ENCODE assay signal across 24 cellular contexts in the genomic region with DNA sequence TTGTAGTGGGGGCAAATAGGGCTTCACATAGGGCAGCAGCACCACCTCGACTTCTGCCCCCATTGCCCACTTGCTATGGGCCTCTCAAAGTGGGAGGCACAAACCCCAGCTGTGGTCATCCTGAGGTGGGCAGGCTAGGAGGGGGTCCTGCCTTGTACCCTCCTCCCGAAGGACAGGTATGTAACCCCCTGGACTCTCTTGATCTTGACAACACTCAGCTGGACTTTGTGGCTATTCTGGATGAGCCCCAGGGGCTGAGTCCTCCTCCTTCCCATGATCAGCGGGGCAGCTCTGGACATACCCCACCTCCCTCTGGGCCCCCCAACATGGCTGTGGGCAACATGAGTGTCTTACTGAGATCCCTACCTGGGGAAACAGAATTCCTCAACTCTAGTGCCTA. TPM values are rescaled to one million over a fixed set of nuclear protein-coding genes. Genes with fewer than 3 reads are reported as not detected.
"Had no signal": no experiment of that assay in that cellular context is flagged by ENCODE, and none has a peak within 500 bp of the region (broad histone marks: within the 10 kb centered on the region; RNA-seq: fewer than 3 reads in every experiment).

No MANE protein-coding gene starts in this region.

- H3K4me3 ChIP-seq: adrenal gland, cardiac muscle cell, mucosa of descending colon, right lobe of liver, smooth muscle cell had no signal

- H3K27ac ChIP-seq: adrenal gland, cardiac muscle cell, right lobe of liver had no signal

- H3K4me3 Mint-ChIP-seq: activated CD4-positive, alpha-beta T cell treated with anti-CD3 and anti-CD28 coated beads, Interleukin-2, amount 10 ng/mL, durations not matched to agents 24 days and 14 days; activated CD8-positive, alpha-beta T cell treated with anti-CD3 and anti-CD28 coated beads, Interleukin-2, amount 10 ng/mL, durations not matched to agents 7 days and 5 days; activated naive CD4-positive, alpha-beta T cell treated with anti-CD3 and anti-CD28 coated beads, Interleukin-2, amount 50 U/mL, for 24 hours; memory B cell; neural crest cell; stimulated activated naive CD8-positive, alpha-beta T cell treated with anti-CD3 and anti-CD28 coated beads, Interleukin-15, amount 100 ng/mL, for 72 hours; T-helper 1 cell treated with Interleukin-12 subunit alpha and Interleukin-12 subunit beta and Interleukin-4 antibody, amounts not matched to agents 30 μg/mL and 1 μg/mL, for 36 hours; type B pancreatic cell had no signal

- ATAC-seq: activated CD8-positive, alpha-beta T cell treated with anti-CD3 and anti-CD28 coated beads, Interleukin-2, amount 10 ng/mL, durations not matched to agents 7 days and 5 days; esophagus mucosa; left ventricle myocardium superior; right lobe of liver; SK-N-SH treated with all-trans-retinoic acid at 6 μM for 48 hours had no signal

- H3K36me3 ChIP-seq: adrenal gland, cardiac muscle cell, right lobe of liver had no signal

- H3K27me3 Mint-ChIP-seq: activated CD4-positive, alpha-beta T cell treated with anti-CD3 and anti-CD28 coated beads, Interleukin-2, amount 10 ng/mL, durations not matched to agents 24 days and 14 days; activated naive CD4-positive, alpha-beta T cell treated with anti-CD3 and anti-CD28 coated beads, Interleukin-2, amount 50 U/mL, for 24 hours; memory B cell; stimulated activated naive CD8-positive, alpha-beta T cell treated with anti-CD3 and anti-CD28 coated beads, Interleukin-15, amount 100 ng/mL, for 72 hours had no signal

- FAIRE-seq: colon had no signal

- H3K9me3 Mint-ChIP-seq: activated CD4-positive, alpha-beta T cell treated with anti-CD3 and anti-CD28 coated beads, Interleukin-2, amount 10 ng/mL, durations not matched to agents 24 days and 14 days; activated naive CD4-positive, alpha-beta T cell treated with anti-CD3 and anti-CD28 coated beads, Interleukin-2, amount 50 U/mL, for 24 hours; memory B cell; neural crest cell; stimulated activated naive CD8-positive, alpha-beta T cell treated with anti-CD3 and anti-CD28 coated beads, Interleukin-15, amount 100 ng/mL, for 72 hours; T-helper 1 cell treated with Interleukin-12 subunit alpha and Interleukin-12 subunit beta and Interleukin-4 antibody, amounts not matched to agents 30 μg/mL and 1 μg/mL, for 36 hours; type B pancreatic cell had no signal

- H3K36me3 Mint-ChIP-seq: type B pancreatic cell had no signal

- H3K27ac Mint-ChIP-seq: activated CD4-positive, alpha-beta T cell treated with anti-CD3 and anti-CD28 coated beads, Interleukin-2, amount 10 ng/mL, durations not matched to agents 24 days and 14 days; activated CD8-positive, alpha-beta T cell treated with anti-CD3 and anti-CD28 coated beads, Interleukin-2, amount 10 ng/mL, durations not matched to agents 7 days and 5 days; memory B cell; T-helper 1 cell treated with Interleukin-12 subunit alpha and Interleukin-12 subunit beta and Interleukin-4 antibody, amounts not matched to agents 30 μg/mL and 1 μg/mL, for 36 hours; type B pancreatic cell had no signal

- DNase-seq: activated CD4-positive, alpha-beta T cell treated with anti-CD3 and anti-CD28 coated beads, Interleukin-2, amount 10 ng/mL, durations not matched to agents 24 days and 14 days; activated CD4-positive, CD25-positive, alpha-beta regulatory T cell; activated CD8-positive, alpha-beta memory T cell treated with anti-CD3 and anti-CD28 coated beads, Interleukin-2, amount 50 U/mL, for 4 hours; activated CD8-positive, alpha-beta T cell treated with anti-CD3 and anti-CD28 coated beads, Interleukin-2, amount 10 ng/mL, durations not matched to agents 7 days and 5 days; adrenal gland; hippocampal formation; kidney glomerular epithelial cell; left ventricle myocardium superior; right lobe of liver; stimulated activated naive CD8-positive, alpha-beta T cell treated with anti-CD3 and anti-CD28 coated beads, Interleukin-15, amount 100 ng/mL, for 72 hours had no signal

- H3K9me3 ChIP-seq: adrenal gland, mucosa of descending colon, right lobe of liver had no signal

RNA-seq across cellular contexts. Expression of a gene that starts 8.0 kb away (rescaled TPM):
- polyA plus RNA-seq: cardiac muscle cell, smooth muscle cell had no signal

RNA-seq across cellular contexts. Expression of a gene that starts 16.6 kb away (rescaled TPM):
- total RNA-seq: activated CD8-positive, alpha-beta T cell treated with anti-CD3 and anti-CD28 coated beads, Interleukin-2, amount 10 ng/mL, durations not matched to agents 7 days and 5 days; adrenal gland; esophagus mucosa; left ventricle myocardium superior; mucosa of descending colon; pulmonary artery endothelial cell; temporal lobe had no signal
- polyA plus RNA-seq: adrenal gland had no signal

RNA-seq across cellular contexts. Expression of a gene that starts 37.1 kb away (rescaled TPM):
- total RNA-seq: activated CD4-positive, alpha-beta T cell treated with anti-CD3 and anti-CD28 coated beads, Interleukin-2, amount 10 ng/mL, durations not matched to agents 24 days and 14 days; activated CD8-positive, alpha-beta T cell treated with anti-CD3 and anti-CD28 coated beads, Interleukin-2, amount 10 ng/mL, durations not matched to agents 7 days and 5 days; adrenal gland; esophagus mucosa; left ventricle myocardium superior; mucosa of descending colon; neural crest cell; osteocyte; pulmonary artery endothelial cell; smooth muscle cell; temporal lobe had no signal
- polyA plus RNA-seq: adrenal gland, cardiac muscle cell had no signal
